22 cellular contexts compared by ENCODE assay signal in the genomic region with DNA sequence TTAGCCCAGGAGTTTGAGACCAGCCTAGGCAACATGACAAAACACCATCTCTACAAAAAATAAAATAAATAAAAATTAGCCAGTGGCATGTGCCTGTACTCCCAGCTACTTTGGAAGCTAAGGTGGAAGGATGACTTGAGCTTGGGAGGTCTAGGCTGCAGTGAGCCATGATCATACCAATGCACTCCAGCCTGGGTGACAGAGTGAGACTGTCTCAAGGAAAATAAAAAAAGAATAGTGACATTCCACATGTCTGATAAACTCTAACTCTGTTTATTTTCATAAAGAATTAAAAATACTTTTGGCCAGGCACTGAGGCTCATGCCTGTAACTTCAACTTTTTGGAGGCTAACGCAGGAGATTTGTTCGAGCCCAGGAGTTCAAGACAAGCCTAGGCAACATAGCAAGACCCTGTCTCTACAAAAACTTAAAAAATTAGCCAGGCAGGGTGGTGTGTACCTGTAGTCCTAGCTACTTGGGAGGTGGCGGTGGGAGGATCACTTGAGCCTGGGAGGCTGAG.
DNase-seq lines count a peak whose midpoint lies in the region; ATAC-seq, FAIRE-seq and TF ChIP-seq lines count a peak whose summit lies in the region.
"Had no signal": no experiment of that assay in that cellular context is flagged by ENCODE, and none has a peak within 500 bp of the region (broad histone marks: within the 10 kb centered on the region; RNA-seq: fewer than 3 reads in every experiment).

No MANE protein-coding gene starts in this region.

- H3K27ac ChIP-seq in astrocyte (ENCODE audit: low read depth, low read length) = no peak overlapping the region
- H3K27ac ChIP-seq in smooth muscle cell (ENCODE audit: low read depth) = peak overlapping the region; percentile 82
- no peak overlapping the region for H3K27ac ChIP-seq in substantia nigra (ENCODE audit: low read depth, low read length, poor library complexity, severe bottlenecking)
- H3K27ac ChIP-seq: Peyer's patch, SJCRH30 had no signal

- H3K4me1 Mint-ChIP-seq in astrocyte (ENCODE audit: low read depth, unreplicated experiment) = peaks cover 16% of the 10 kb centered on the region
- no peaks in the 10 kb centered on the region for H3K4me1 Mint-ChIP-seq in naive thymus-derived CD8-positive, alpha-beta T cell
- no peaks in the 10 kb centered on the region for H3K4me1 Mint-ChIP-seq in activated naive CD8-positive, alpha-beta T cell treated with anti-CD3 and anti-CD28 coated beads, Interleukin-2, amount 50 U/mL, for 24 hours
- H3K4me1 Mint-ChIP-seq: CD4-positive, CD25-positive, alpha-beta regulatory T cell had no signal

- no peaks in the 10 kb centered on the region for H3K27me3 Mint-ChIP-seq in astrocyte (ENCODE audit: low read depth, unreplicated experiment)
- H3K27me3 Mint-ChIP-seq in naive thymus-derived CD8-positive, alpha-beta T cell = peaks cover 0 to 8% (median 0%) of the 10 kb centered on the region in 5 donors
- H3K27me3 Mint-ChIP-seq in activated naive CD8-positive, alpha-beta T cell treated with anti-CD3 and anti-CD28 coated beads, Interleukin-2, amount 50 U/mL, for 24 hours = no peaks in the 10 kb centered on the region
- H3K27me3 Mint-ChIP-seq: CD4-positive, CD25-positive, alpha-beta regulatory T cell had no signal

- H3K9me3 ChIP-seq in MG63 (no peaks in the 10 kb centered on the region), astrocyte (ENCODE audit: insufficient read depth, low read depth, low read length) (no peaks in the 10 kb centered on the region), smooth muscle cell (replicated peaks; ENCODE audit: low read depth) (no peaks in the 10 kb centered on the region)
- H3K9me3 ChIP-seq: Peyer's patch, SJCRH30 had no signal

- TF ChIP-seq CTCF in astrocyte (IDR thresholded peaks at IDR 0.05; ENCODE audit: insufficient read depth, low read depth, low read length) (no peak), smooth muscle cell (IDR thresholded peaks at IDR 0.05; ENCODE audit: borderline replicate concordance, insufficient read depth, poor library complexity, severe bottlenecking) (no peak)

- H3K4me1 ChIP-seq in astrocyte (ENCODE audit: insufficient read depth, low read length) = no peaks in the 10 kb centered on the region
- peaks cover 5% of the 10 kb centered on the region for H3K4me1 ChIP-seq in smooth muscle cell (ENCODE audit: low read depth)
- H3K4me1 ChIP-seq: Peyer's patch, SJCRH30 had no signal

- no peak overlapping the region for H3K4me3 Mint-ChIP-seq in astrocyte (ENCODE audit: unreplicated experiment)
- H3K4me3 Mint-ChIP-seq in naive thymus-derived CD8-positive, alpha-beta T cell = no peak overlapping the region
- H3K4me3 Mint-ChIP-seq in activated naive CD8-positive, alpha-beta T cell treated with anti-CD3 and anti-CD28 coated beads, Interleukin-2, amount 50 U/mL, for 24 hours = no peak overlapping the region
- H3K4me3 Mint-ChIP-seq: CD4-positive, CD25-positive, alpha-beta regulatory T cell had no signal

- DNase-seq in EH (ENCODE audit: low read depth) (peak; percentile 64), MG63 (peak; percentile 2), astrocyte (ENCODE audit: low read depth) (no peak), smooth muscle cell (lab: John Stamatoyannopoulos, UW; ENCODE audit: unreplicated experiment) (no peak), DMS53 (lab: John Stamatoyannopoulos, UW) (no peak), substantia nigra (lab: John Stamatoyannopoulos, UW) (no peak)
- DNase-seq in naive thymus-derived CD8-positive, alpha-beta T cell = no peak
- DNase-seq in activated naive CD8-positive, alpha-beta T cell treated with anti-CD3 and anti-CD28 coated beads, Interleukin-2, amount 50 U/mL, for 24 hours = no peak
- DNase-seq: CD4-positive, CD25-positive, alpha-beta regulatory T cell; DMS79; KG1; MV-4-11; NCI-H1105 treated with DMSO at 0.1 percent for 48 hours; NCI-H2029 treated with DMSO at 0.1 percent for 48 hours; NCI-H510A treated with DMSO at 0.1 percent for 48 hours; NCI-H748 treated with DMSO at 0.1 percent for 48 hours; Peyer's patch; SJCRH30 had no signal

- H2AFZ ChIP-seq in astrocyte (ENCODE audit: low read depth, low read length) (no peak overlapping the region), smooth muscle cell (ENCODE audit: low read depth) (no peak overlapping the region)

- no peaks in the 10 kb centered on the region for H3K36me3 Mint-ChIP-seq in astrocyte (ENCODE audit: low read depth, unreplicated experiment)
- H3K36me3 Mint-ChIP-seq in naive thymus-derived CD8-positive, alpha-beta T cell = no peaks in the 10 kb centered on the region
- no peaks in the 10 kb centered on the region for H3K36me3 Mint-ChIP-seq in activated naive CD8-positive, alpha-beta T cell treated with anti-CD3 and anti-CD28 coated beads, Interleukin-2, amount 50 U/mL, for 24 hours (ENCODE audit: low read depth)
- H3K36me3 Mint-ChIP-seq: CD4-positive, CD25-positive, alpha-beta regulatory T cell had no signal

- H3K9me3 Mint-ChIP-seq in astrocyte (ENCODE audit: unreplicated experiment) = peaks cover 2% of the 10 kb centered on the region
- peaks cover 0 to 3% (median 0%) of the 10 kb centered on the region in 9 donors for H3K9me3 Mint-ChIP-seq in naive thymus-derived CD8-positive, alpha-beta T cell
- peaks cover 3% of the 10 kb centered on the region for H3K9me3 Mint-ChIP-seq in activated naive CD8-positive, alpha-beta T cell treated with anti-CD3 and anti-CD28 coated beads, Interleukin-2, amount 50 U/mL, for 24 hours

- peak overlapping the region; percentile 66 for H3K27ac Mint-ChIP-seq in astrocyte (ENCODE audit: unreplicated experiment)
- H3K27ac Mint-ChIP-seq in naive thymus-derived CD8-positive, alpha-beta T cell = no peak overlapping the region
- no peak overlapping the region for H3K27ac Mint-ChIP-seq in activated naive CD8-positive, alpha-beta T cell treated with anti-CD3 and anti-CD28 coated beads, Interleukin-2, amount 50 U/mL, for 24 hours
- H3K27ac Mint-ChIP-seq: CD4-positive, CD25-positive, alpha-beta regulatory T cell had no signal

- H3K9ac ChIP-seq in astrocyte (ENCODE audit: low read length) (no peak overlapping the region), smooth muscle cell (ENCODE audit: low read depth) (no peak overlapping the region)

- H3K27me3 ChIP-seq in MG63 = no peaks in the 10 kb centered on the region
- no peaks in the 10 kb centered on the region for H3K27me3 ChIP-seq in astrocyte (ENCODE audit: insufficient read depth, low read length)
- H3K27me3 ChIP-seq in smooth muscle cell (ENCODE audit: low read depth) = no peaks in the 10 kb centered on the region
- H3K27me3 ChIP-seq: Peyer's patch, SJCRH30 had no signal

- H3K36me3 ChIP-seq in MG63 (no peaks in the 10 kb centered on the region), astrocyte (ENCODE audit: insufficient read depth, low read length) (no peaks in the 10 kb centered on the region), smooth muscle cell (ENCODE audit: low read depth) (no peaks in the 10 kb centered on the region)
- H3K36me3 ChIP-seq: Peyer's patch, SJCRH30 had no signal

- POLR2A ChIA-PET in naive thymus-derived CD8-positive, alpha-beta T cell (lab: Charles Lee) = no interaction called here

- no peak for FAIRE-seq in astrocyte (lab: Jason Lieb, UNC)
- FAIRE-seq: A204.1, GM12878, H1 had no signal

- peaks cover 17% of the 10 kb centered on the region for H3F3A ChIP-seq in smooth muscle cell (ENCODE audit: low read depth)

- H3K4me2 ChIP-seq in astrocyte (ENCODE audit: low read length) (no peak overlapping the region), smooth muscle cell (peak overlapping the region; percentile 47)

- H3K4me3 ChIP-seq in MG63 (no peak overlapping the region), astrocyte (ENCODE audit: insufficient read depth, low read depth, low read length) (no peak overlapping the region), smooth muscle cell (no peak overlapping the region)
- H3K4me3 ChIP-seq: GM12878, Peyer's patch, SJCRH30 had no signal

- no peaks in the 10 kb centered on the region for H4K20me1 ChIP-seq in astrocyte (ENCODE audit: insufficient read depth, low read length)
- H4K20me1 ChIP-seq in smooth muscle cell (ENCODE audit: low read depth) = no peaks in the 10 kb centered on the region

- H3K79me2 ChIP-seq in astrocyte (ENCODE audit: insufficient read depth, low read length) = no peaks in the 10 kb centered on the region
- no peaks in the 10 kb centered on the region for H3K79me2 ChIP-seq in smooth muscle cell (ENCODE audit: low read depth)

- ATAC-seq in naive thymus-derived CD8-positive, alpha-beta T cell = no peak
- no peak for ATAC-seq in activated naive CD8-positive, alpha-beta T cell treated with anti-CD3 and anti-CD28 coated beads, Interleukin-2, amount 50 U/mL, for 24 hours
- ATAC-seq: GM12878, HCT116 had no signal

- 97% methylated on average over 3 of the region's 3 CpGs for WGBS in smooth muscle cell (ENCODE audit: low lambda C conversion rate)

Comparison
In these comparisons a context has a peak if more than half of its experiments do, and no peak if none do; other contexts are left out.
1. DNase-seq: peak in EH (single experiment) and MG63 (single experiment); none in astrocyte (single experiment), smooth muscle cell (single experiment), naive thymus-derived CD8-positive, alpha-beta T cell (0 of 10), DMS53 (single experiment), activated naive CD8-positive, alpha-beta T cell treated with anti-CD3 and anti-CD28 coated beads, Interleukin-2, amount 50 U/mL, for 24 hours (single experiment) and substantia nigra (0 of 49).